ENCODE assay signal across 10 cellular contexts in the genomic region with DNA sequence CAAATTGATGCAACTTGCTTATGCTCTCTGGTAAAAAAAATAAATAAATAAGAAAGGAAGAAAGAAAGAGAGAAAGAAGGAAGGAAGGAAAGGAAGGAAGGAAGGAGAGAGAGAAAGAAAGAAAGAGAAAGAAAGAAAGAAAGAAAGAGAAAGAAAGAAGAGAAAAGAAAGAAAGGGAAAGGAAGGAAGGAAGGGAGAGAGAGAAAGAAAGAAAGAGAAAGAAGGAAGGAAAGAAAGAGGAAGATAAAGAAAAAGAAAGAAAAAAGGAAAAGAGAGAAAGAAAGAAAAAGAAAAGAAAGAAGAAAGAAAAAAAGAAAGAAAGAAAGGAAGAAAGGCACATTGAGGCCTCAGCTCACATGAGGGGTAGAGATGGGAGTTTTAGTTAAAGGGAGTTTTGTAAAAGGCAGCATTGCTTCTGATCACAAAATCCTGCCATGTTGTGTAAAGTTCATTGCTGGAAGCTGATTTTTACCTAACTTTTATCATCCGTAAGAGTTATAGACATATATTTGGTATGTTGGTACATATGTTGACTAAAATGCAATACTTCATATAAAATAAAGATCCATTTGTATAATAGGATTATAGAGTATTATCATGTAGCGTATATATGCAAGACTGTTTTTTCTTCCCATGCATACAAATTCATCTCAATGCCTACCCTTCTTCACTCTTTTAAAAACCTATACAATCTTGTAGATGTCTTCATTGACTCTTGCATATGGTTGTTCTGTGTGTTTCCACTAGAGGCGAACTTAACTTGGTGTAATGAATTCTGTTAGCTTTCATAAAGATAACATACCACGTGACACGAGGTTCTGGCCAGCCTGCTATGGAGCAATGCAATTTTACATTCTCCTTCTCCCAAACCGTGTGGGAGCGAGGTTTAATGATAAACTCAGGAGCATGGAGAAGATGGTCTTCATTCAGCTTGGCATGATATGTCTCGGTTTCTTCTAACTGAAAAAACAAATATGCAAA. TPM values are rescaled to one million over a fixed set of nuclear protein-coding genes. Genes with fewer than 3 reads are reported as not detected.
DNase-seq lines count a peak whose midpoint lies in the region; ATAC-seq and TF ChIP-seq lines count a peak whose summit lies in the region.
"Had no signal": no experiment of that assay in that cellular context is flagged by ENCODE, and none has a peak within 500 bp of the region (broad histone marks: within the 10 kb centered on the region; RNA-seq: fewer than 3 reads in every experiment).

No MANE protein-coding gene starts in this region.

- H3K27me3 Mint-ChIP-seq in CD14-positive monocyte (ENCODE audit: low read depth in 3 of 3), result peaks cover 0 to 7% (median 0%) of the 10 kb centered on the region in 3 donors

- no peak overlapping the region for H3K4me3 ChIP-seq in left ventricle myocardium inferior

- peaks cover 1% of the 10 kb centered on the region for H3K4me1 Mint-ChIP-seq in CD14-positive monocyte

- peaks cover 57% of the 10 kb centered on the region for H3K36me3 ChIP-seq in left ventricle myocardium inferior

- peak; percentile 73 for ATAC-seq in HG03378 (IDR thresholded peaks at IDR 0.05; ENCODE audit: unreplicated experiment)
- peak; percentile 42; the same call in 1 of the 3 replicates for ATAC-seq in SK-N-SH treated with all-trans-retinoic acid at 6 μM for 48 hours
- ATAC-seq in HG02870 (IDR thresholded peaks at IDR 0.05; ENCODE audit: unreplicated experiment), result no peak
- ATAC-seq in GM18858 (IDR thresholded peaks at IDR 0.05; ENCODE audit: unreplicated experiment), result no peak

- no peak overlapping the region for H3K27ac ChIP-seq in left ventricle myocardium inferior (replicated peaks)

- no peaks in the 10 kb centered on the region for H3K27me3 ChIP-seq in left ventricle myocardium inferior (ENCODE audit: low read depth)

- no peaks in the 10 kb centered on the region for H3K36me3 Mint-ChIP-seq in CD14-positive monocyte

- H3K4me1 ChIP-seq in left ventricle myocardium inferior, result peaks cover 62% of the 10 kb centered on the region

- intact Hi-C loops in CD14-positive monocyte (cut with micrococcal nuclease) (no loop called here), left ventricle myocardium inferior (cut with micrococcal nuclease) (no loop called here), posterior cingulate gyrus (cut with DNase I) (no loop called here)

- DNase-seq in CD14-positive monocyte (ENCODE audit: low spot score) (no peak), left ventricle myocardium inferior (no peak), posterior cingulate gyrus (no peak), T1000 (lab: John Stamatoyannopoulos, UW) (no peak)
- DNase-seq: activated T-cell treated with anti-CD3 and anti-CD28 coated beads for 4 hours, NCI-H2029 treated with DMSO at 0.1 percent for 48 hours had no signal

- H3K27ac Mint-ChIP-seq in CD14-positive monocyte, result no peak overlapping the region

- H3K4me3 Mint-ChIP-seq in CD14-positive monocyte, result no peak overlapping the region

- H3K9me3 Mint-ChIP-seq in CD14-positive monocyte, result no peaks in the 10 kb centered on the region

- TF ChIP-seq CTCF in CD14-positive monocyte (IDR thresholded peaks at IDR 0.05) (peak; percentile 9), left ventricle myocardium inferior (IDR thresholded peaks at IDR 0.05; ENCODE audit: borderline replicate concordance) (peak; percentile 38)

- no peaks in the 10 kb centered on the region for H3K9me3 ChIP-seq in left ventricle myocardium inferior (replicated peaks)

TF ChIP-seq in SK-N-SH treated with all-trans-retinoic acid at 6 μM for 48 hours, 23 proteins besides CTCF, POLR2A, EP300 and RAD21:
- no peak for TF ChIP-seq CSDC2 (CRISPR knock-in tag; IDR thresholded peaks at IDR 0.05)
- TF ChIP-seq ZC3H10 (CRISPR knock-in tag; IDR thresholded peaks at IDR 0.05), result no peak
- no peak for TF ChIP-seq ZNF8 (CRISPR knock-in tag; IDR thresholded peaks at IDR 0.05)
- no peak for TF ChIP-seq SNAI2 (CRISPR knock-in tag; IDR thresholded peaks at IDR 0.05)
- TF ChIP-seq OSR1 (CRISPR knock-in tag; IDR thresholded peaks at IDR 0.05), result no peak
- TF ChIP-seq ZNF70 (CRISPR knock-in tag; IDR thresholded peaks at IDR 0.05), result no peak
- no peak for TF ChIP-seq PPARA (CRISPR knock-in tag; IDR thresholded peaks at IDR 0.05; ENCODE audit: borderline replicate concordance)
- TF ChIP-seq ARNTL (CRISPR knock-in tag; IDR thresholded peaks at IDR 0.05; ENCODE audit: borderline replicate concordance, low read depth), result no peak
- TF ChIP-seq BACH2 (CRISPR knock-in tag; IDR thresholded peaks at IDR 0.05; ENCODE audit: borderline replicate concordance), result no peak

RNA-seq across cellular contexts. Expression of gene MYOM1, which starts 32.8 kb away (rescaled TPM):
- polyA plus RNA-seq in CD14-positive monocyte, result under 1 TPM; 0.05 to 0.22 TPM
- 667 TPM for total RNA-seq in left ventricle myocardium inferior

Comparison
In these comparisons a context has a peak if more than half of its experiments do, and no peak if none do; other contexts are left out.
1. ATAC-seq: peak in HG03378 (single experiment) and SK-N-SH treated with all-trans-retinoic acid at 6 μM for 48 hours (single experiment); none in HG02870 (single experiment) and GM18858 (single experiment).